1 cellular context compared by ENCODE assay signal in the genomic region with DNA sequence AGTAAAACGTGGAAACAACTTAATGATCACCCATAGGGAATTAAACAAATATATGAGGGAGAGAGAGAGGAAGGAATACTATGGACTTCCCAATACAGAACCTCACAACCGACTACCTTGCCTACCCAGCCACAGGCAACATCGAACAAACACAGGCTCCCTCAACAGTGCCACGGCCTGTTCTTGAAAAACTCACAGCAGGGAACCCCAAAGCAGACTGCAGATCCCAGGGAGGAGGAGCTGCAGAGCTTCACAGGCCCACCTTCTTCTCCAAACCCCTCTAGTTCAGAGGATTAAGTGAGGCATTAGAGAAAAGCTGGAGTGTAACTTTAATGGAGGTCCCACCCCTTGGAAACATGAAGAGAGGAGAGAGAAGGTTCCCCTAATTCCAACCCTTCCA.
TF ChIP-seq lines count a peak whose summit lies in the region.

No MANE protein-coding gene starts in this region.

TF ChIP-seq in WTC11, 78 proteins besides CTCF, POLR2A, EP300 and RAD21 (continued from another document):
- TF ChIP-seq, protein P1, sequence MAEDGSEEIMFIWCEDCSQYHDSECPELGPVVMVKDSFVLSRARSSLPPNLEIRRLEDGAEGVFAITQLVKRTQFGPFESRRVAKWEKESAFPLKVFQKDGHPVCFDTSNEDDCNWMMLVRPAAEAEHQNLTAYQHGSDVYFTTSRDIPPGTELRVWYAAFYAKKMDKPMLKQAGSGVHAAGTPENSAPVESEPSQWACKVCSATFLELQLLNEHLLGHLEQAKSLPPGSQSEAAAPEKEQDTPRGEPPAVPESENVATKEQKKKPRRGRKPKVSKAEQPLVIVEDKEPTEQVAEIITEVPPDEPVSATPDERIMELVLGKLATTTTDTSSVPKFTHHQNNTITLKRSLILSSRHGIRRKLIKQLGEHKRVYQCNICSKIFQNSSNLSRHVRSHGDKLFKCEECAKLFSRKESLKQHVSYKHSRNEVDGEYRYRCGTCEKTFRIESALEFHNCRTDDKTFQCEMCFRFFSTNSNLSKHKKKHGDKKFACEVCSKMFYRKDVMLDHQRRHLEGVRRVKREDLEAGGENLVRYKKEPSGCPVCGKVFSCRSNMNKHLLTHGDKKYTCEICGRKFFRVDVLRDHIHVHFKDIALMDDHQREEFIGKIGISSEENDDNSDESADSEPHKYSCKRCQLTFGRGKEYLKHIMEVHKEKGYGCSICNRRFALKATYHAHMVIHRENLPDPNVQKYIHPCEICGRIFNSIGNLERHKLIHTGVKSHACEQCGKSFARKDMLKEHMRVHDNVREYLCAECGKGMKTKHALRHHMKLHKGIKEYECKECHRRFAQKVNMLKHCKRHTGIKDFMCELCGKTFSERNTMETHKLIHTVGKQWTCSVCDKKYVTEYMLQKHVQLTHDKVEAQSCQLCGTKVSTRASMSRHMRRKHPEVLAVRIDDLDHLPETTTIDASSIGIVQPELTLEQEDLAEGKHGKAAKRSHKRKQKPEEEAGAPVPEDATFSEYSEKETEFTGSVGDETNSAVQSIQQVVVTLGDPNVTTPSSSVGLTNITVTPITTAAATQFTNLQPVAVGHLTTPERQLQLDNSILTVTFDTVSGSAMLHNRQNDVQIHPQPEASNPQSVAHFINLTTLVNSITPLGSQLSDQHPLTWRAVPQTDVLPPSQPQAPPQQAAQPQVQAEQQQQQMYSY (CRISPR knock-in tag; IDR thresholded peaks at IDR 0.05): no peak
- TF ChIP-seq, protein P2, sequence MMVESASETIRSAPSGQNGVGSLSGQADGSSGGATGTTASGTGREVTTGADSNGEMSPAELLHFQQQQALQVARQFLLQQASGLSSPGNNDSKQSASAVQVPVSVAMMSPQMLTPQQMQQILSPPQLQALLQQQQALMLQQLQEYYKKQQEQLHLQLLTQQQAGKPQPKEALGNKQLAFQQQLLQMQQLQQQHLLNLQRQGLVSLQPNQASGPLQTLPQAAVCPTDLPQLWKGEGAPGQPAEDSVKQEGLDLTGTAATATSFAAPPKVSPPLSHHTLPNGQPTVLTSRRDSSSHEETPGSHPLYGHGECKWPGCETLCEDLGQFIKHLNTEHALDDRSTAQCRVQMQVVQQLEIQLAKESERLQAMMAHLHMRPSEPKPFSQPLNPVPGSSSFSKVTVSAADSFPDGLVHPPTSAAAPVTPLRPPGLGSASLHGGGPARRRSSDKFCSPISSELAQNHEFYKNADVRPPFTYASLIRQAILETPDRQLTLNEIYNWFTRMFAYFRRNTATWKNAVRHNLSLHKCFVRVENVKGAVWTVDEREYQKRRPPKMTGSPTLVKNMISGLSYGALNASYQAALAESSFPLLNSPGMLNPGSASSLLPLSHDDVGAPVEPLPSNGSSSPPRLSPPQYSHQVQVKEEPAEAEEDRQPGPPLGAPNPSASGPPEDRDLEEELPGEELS (CRISPR knock-in tag; IDR thresholded peaks at IDR 0.05): no peak
- TF ChIP-seq, protein P3, sequence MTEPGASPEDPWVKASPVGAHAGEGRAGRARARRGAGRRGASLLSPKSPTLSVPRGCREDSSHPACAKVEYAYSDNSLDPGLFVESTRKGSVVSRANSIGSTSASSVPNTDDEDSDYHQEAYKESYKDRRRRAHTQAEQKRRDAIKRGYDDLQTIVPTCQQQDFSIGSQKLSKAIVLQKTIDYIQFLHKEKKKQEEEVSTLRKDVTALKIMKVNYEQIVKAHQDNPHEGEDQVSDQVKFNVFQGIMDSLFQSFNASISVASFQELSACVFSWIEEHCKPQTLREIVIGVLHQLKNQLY (CRISPR knock-in tag; IDR thresholded peaks at IDR 0.05): no peak
- TF ChIP-seq HMGA2 (CRISPR knock-in tag; IDR thresholded peaks at IDR 0.05) (no peak), TP53 (CRISPR knock-in tag; IDR thresholded peaks at IDR 0.05) (no peak), NR2C2 (CRISPR knock-in tag; IDR thresholded peaks at IDR 0.05) (no peak)
